In the genomic region with DNA sequence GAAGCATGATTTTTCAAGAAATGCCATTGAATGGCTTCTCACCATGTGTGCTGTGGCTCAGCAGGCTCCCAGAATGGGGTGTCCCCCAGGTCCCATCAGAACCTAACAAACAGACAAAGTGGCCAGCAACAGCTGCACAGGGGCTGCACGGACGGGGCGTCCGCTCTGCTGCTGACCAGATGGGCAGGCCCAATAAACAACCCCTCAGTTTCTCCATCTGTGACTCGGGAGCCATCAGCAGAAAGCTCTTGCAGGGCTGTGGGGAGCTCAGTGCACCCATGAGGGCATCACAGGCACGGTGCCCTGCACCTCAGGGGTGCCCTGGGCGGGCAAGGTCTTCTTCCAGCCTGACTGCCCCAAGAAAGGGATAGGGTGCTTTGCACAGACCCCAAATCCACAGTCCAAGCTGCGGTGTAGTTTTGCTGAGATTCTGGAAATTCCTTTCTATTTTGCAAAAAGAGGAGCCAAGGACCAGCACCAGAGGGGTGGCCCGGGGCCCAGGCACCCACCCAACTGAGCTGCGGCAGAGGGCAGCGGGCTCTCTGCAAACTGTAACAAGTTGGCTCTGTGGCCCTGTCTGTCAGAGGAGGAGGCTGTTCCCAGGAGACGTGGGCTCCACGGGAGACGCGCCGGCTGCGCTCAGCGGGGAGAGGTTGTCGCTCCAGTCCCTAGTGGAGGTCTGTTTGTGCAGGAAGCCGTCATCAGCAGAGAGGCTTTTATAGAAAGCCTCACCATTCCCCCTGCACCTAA, we compare ENCODE assay signal across 23 cellular contexts.
DNase-seq lines count a peak whose midpoint lies in the region; ATAC-seq and TF ChIP-seq lines count a peak whose summit lies in the region.
"Had no signal": no experiment of that assay in that cellular context is flagged by ENCODE, and none has a peak within 500 bp of the region (broad histone marks: within the 10 kb centered on the region; RNA-seq: fewer than 3 reads in every experiment).

No MANE protein-coding gene starts in this region.

- intact Hi-C loops in A673 (cut with micrococcal nuclease; ENCODE audit: unreplicated experiment), result loop anchor here (2.0 kb wide), 2 partner anchors 184 to 246 kb away; no protein-coding TSS in a partner anchor

- H3K4me1 ChIP-seq in A673 (ENCODE audit: insufficient read depth, low read length, poor library complexity, severe bottlenecking), result peaks cover 78% of the 10 kb centered on the region
- H3K4me1 ChIP-seq in BLaER1 treated with 17β-estradiol and CSF1 and Interleukin-3, amounts not matched to agents 10 nM and 100 nM, result peaks cover 0 to 57% (median 47%) of the 10 kb centered on the region in 10 experiments; a peak in 15 of 20 replicates
- H3K4me1 ChIP-seq: adrenal gland, gastrocnemius medialis, left ventricle myocardium inferior, SJSA1 had no signal

- H3K4me1 Mint-ChIP-seq in WTC11, result peaks cover 46% of the 10 kb centered on the region
- peaks cover 28% of the 10 kb centered on the region for H3K4me1 Mint-ChIP-seq in neural crest cell
- peaks cover 0 to 2% of the 10 kb centered on the region in 2 donors for H3K4me1 Mint-ChIP-seq in effector memory CD8-positive, alpha-beta T cell (ENCODE audit: low read depth in 2 of 2)

- H3K4me3 Mint-ChIP-seq in WTC11, result no peak overlapping the region
- no peak overlapping the region for H3K4me3 Mint-ChIP-seq in neural crest cell
- no peak overlapping the region for H3K4me3 Mint-ChIP-seq in effector memory CD8-positive, alpha-beta T cell
- H3K4me3 Mint-ChIP-seq: activated T-helper 1 cell treated with anti-CD3 and anti-CD28 coated beads, Interleukin-12 subunit alpha, Interleukin-12 subunit beta, Interleukin-2, Interleukin-4 antibody, amounts not matched to agents 30 ng/mL and 10 ng/mL and 1 ng/mL, durations not matched to agents 14 hours and 24 hours and 36 hours; stimulated activated effector memory CD8-positive, alpha-beta T cell treated with anti-CD3 and anti-CD28 coated beads, Interleukin-12 subunit alpha, Interleukin-12 subunit beta, amount 100 ng/mL, for 72 hours had no signal

- H4K20me1 ChIP-seq in BLaER1 treated with 17β-estradiol and CSF1 and Interleukin-3, amounts not matched to agents 10 nM and 100 nM, result peaks cover 0 to 59% (median 15%) of the 10 kb centered on the region in 11 experiments; a peak in 13 of 22 replicates

- H3K9me3 ChIP-seq in A673 (ENCODE audit: low read depth, low read length, poor library complexity, severe bottlenecking), result no peaks in the 10 kb centered on the region
- no peaks in the 10 kb centered on the region for H3K9me3 ChIP-seq in BLaER1 treated with 17β-estradiol and CSF1 and Interleukin-3, amounts not matched to agents 10 nM and 100 nM (replicated peaks in 1 of 11)
- H3K9me3 ChIP-seq: adrenal gland, gastrocnemius medialis, left ventricle myocardium inferior, mucosa of descending colon, SJSA1, thoracic aorta had no signal

- H3K4me3 ChIP-seq in A673 (ENCODE audit: low read depth, low read length, poor library complexity, severe bottlenecking), result peak overlapping the region; percentile 12
- no peak overlapping the region for H3K4me3 ChIP-seq in BLaER1 treated with 17β-estradiol and CSF1 and Interleukin-3, amounts not matched to agents 10 nM and 100 nM
- H3K4me3 ChIP-seq: adrenal gland, gastrocnemius medialis, left ventricle myocardium inferior, mucosa of descending colon, SJSA1, thoracic aorta had no signal

- peak overlapping the region in 8 of 11 experiments; percentile 30 to 75 (median 59); a peak in 15 of 22 replicates for H3K4me2 ChIP-seq in BLaER1 treated with 17β-estradiol and CSF1 and Interleukin-3, amounts not matched to agents 10 nM and 100 nM

- no TSS peak for BruUV-seq in A673 (replicated peaks; lab: Mats Ljungman, UMichigan)

- no peak for TF ChIP-seq CTCF in A673 (conservative IDR thresholded peaks at IDR 0.05; ENCODE audit: low read depth, low read length)
- TF ChIP-seq CTCF in WTC11 (IDR thresholded peaks at IDR 0.05), result no peak
- no peak for TF ChIP-seq CTCF in neural crest cell (conservative IDR thresholded peaks at IDR 0.05)

- ATAC-seq in WTC11 (no peak), HG03378 (IDR thresholded peaks at IDR 0.05; ENCODE audit: unreplicated experiment) (no peak), HG02885 (IDR thresholded peaks at IDR 0.05; ENCODE audit: poor library complexity, unreplicated experiment) (no peak)
- ATAC-seq in effector memory CD8-positive, alpha-beta T cell (replicated peaks), result no peak
- ATAC-seq: gastrocnemius medialis; mucosa of descending colon; right cardiac atrium; stimulated activated effector memory CD8-positive, alpha-beta T cell treated with anti-CD3 and anti-CD28 coated beads, Interleukin-12 subunit alpha, Interleukin-12 subunit beta, amount 100 ng/mL, for 72 hours had no signal

- peak; percentile 80 for DNase-seq in A673 (ENCODE audit: low spot score)
- peak; percentile 10 for DNase-seq in WTC11 (ENCODE audit: low spot score)
- DNase-seq in neural crest cell (ENCODE audit: low read depth, low spot score), result no peak
- DNase-seq in effector memory CD8-positive, alpha-beta T cell, result no peak
- DNase-seq: adrenal gland; central memory CD4-positive, alpha-beta T cell; COR-L47; EL; gastrocnemius medialis; left ventricle myocardium inferior; mucosa of descending colon; NCI-H1436 treated with DMSO at 0.1 percent for 48 hours; NCI-H774; OCI-M1; T-helper 2 cell had no signal

- no peaks in the 10 kb centered on the region for H3K27me3 ChIP-seq in A673 (replicated peaks; ENCODE audit: insufficient read depth, low read depth, low read length, poor library complexity)
- H3K27me3 ChIP-seq in BLaER1 treated with 17β-estradiol and CSF1 and Interleukin-3, amounts not matched to agents 10 nM and 100 nM, result peaks cover 0 to 33% (median 6%) of the 10 kb centered on the region in 11 experiments; a peak in 12 of 22 replicates
- H3K27me3 ChIP-seq: SJSA1 had no signal

- CTCF ChIA-PET in A673 (lab: Charles Lee) (no interaction called here), WTC11 (lab: Charles Lee) (interaction anchor here (2.0 to 2.2 kb wide), 2 partner anchors 60 to 72 kb away, joined by 5 to 11 read pairs; no protein-coding TSS in a partner anchor)

- H3K27me3 Mint-ChIP-seq in WTC11 (ENCODE audit: low read depth) (no peaks in the 10 kb centered on the region), neural crest cell (ENCODE audit: low read depth) (no peaks in the 10 kb centered on the region)
- peaks cover 6 to 62% of the 10 kb centered on the region in 2 donors for H3K27me3 Mint-ChIP-seq in effector memory CD8-positive, alpha-beta T cell

- H3K9ac ChIP-seq in BLaER1 treated with 17β-estradiol and CSF1 and Interleukin-3, amounts not matched to agents 10 nM and 100 nM, result peak overlapping the region in 1 of 11 experiments; percentile 19; a peak in 1 of 22 replicates

- POLR2A ChIA-PET in A673 (lab: Charles Lee; ENCODE audit: low non-redundant PET), result no interaction called here
- POLR2A ChIA-PET in WTC11 (lab: Charles Lee), result no interaction called here

- H3K36me3 Mint-ChIP-seq in WTC11 (no peaks in the 10 kb centered on the region), neural crest cell (ENCODE audit: low read depth) (no peaks in the 10 kb centered on the region)
- H3K36me3 Mint-ChIP-seq in effector memory CD8-positive, alpha-beta T cell (ENCODE audit: insufficient read depth), result no peaks in the 10 kb centered on the region
- H3K36me3 Mint-ChIP-seq: stimulated activated effector memory CD8-positive, alpha-beta T cell treated with anti-CD3 and anti-CD28 coated beads, Interleukin-12 subunit alpha, Interleukin-12 subunit beta, amount 100 ng/mL, for 72 hours had no signal

- H3K27ac Mint-ChIP-seq in WTC11 (peak overlapping the region; percentile 98), neural crest cell (ENCODE audit: unreplicated experiment) (peak overlapping the region; percentile 19)
- no peak overlapping the region for H3K27ac Mint-ChIP-seq in effector memory CD8-positive, alpha-beta T cell
- H3K27ac Mint-ChIP-seq: activated T-helper 1 cell treated with anti-CD3 and anti-CD28 coated beads, Interleukin-12 subunit alpha, Interleukin-12 subunit beta, Interleukin-2, Interleukin-4 antibody, amounts not matched to agents 30 ng/mL and 10 ng/mL and 1 ng/mL, durations not matched to agents 14 hours and 24 hours and 36 hours; stimulated activated effector memory CD8-positive, alpha-beta T cell treated with anti-CD3 and anti-CD28 coated beads, Interleukin-12 subunit alpha, Interleukin-12 subunit beta, amount 100 ng/mL, for 72 hours had no signal

- no peaks in the 10 kb centered on the region for H3K36me3 ChIP-seq in A673 (ENCODE audit: insufficient read depth, low read length, poor library complexity, severe bottlenecking)
- H3K36me3 ChIP-seq in BLaER1 treated with 17β-estradiol and CSF1 and Interleukin-3, amounts not matched to agents 10 nM and 100 nM, result no peaks in the 10 kb centered on the region
- H3K36me3 ChIP-seq: adrenal gland, gastrocnemius medialis, left ventricle myocardium inferior, SJSA1, thoracic aorta had no signal

- H3K27ac ChIP-seq in A673 (ENCODE audit: low read depth, low read length, poor library complexity, severe bottlenecking), result peak overlapping the region; percentile 93
- no peak overlapping the region for H3K27ac ChIP-seq in BLaER1 treated with 17β-estradiol and CSF1 and Interleukin-3, amounts not matched to agents 10 nM and 100 nM
- H3K27ac ChIP-seq: gastrocnemius medialis, left ventricle myocardium inferior, SJSA1, thoracic aorta had no signal

- H3K9me3 Mint-ChIP-seq in WTC11, result no peaks in the 10 kb centered on the region
- no peaks in the 10 kb centered on the region for H3K9me3 Mint-ChIP-seq in neural crest cell
- no peaks in the 10 kb centered on the region for H3K9me3 Mint-ChIP-seq in effector memory CD8-positive, alpha-beta T cell
- H3K9me3 Mint-ChIP-seq: activated T-helper 1 cell treated with anti-CD3 and anti-CD28 coated beads, Interleukin-12 subunit alpha, Interleukin-12 subunit beta, Interleukin-2, Interleukin-4 antibody, amounts not matched to agents 30 ng/mL and 10 ng/mL and 1 ng/mL, durations not matched to agents 14 hours and 24 hours and 36 hours; stimulated activated effector memory CD8-positive, alpha-beta T cell treated with anti-CD3 and anti-CD28 coated beads, Interleukin-12 subunit alpha, Interleukin-12 subunit beta, amount 100 ng/mL, for 72 hours had no signal

TF ChIP-seq in WTC11, 78 proteins besides CTCF, POLR2A, EP300 and RAD21 (continues in another document):
- TF ChIP-seq, protein P1, sequence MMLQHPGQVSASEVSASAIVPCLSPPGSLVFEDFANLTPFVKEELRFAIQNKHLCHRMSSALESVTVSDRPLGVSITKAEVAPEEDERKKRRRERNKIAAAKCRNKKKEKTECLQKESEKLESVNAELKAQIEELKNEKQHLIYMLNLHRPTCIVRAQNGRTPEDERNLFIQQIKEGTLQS (CRISPR knock-in tag; conservative IDR thresholded peaks at IDR 0.05), result no peak

Comparison
In these comparisons a context has a peak if more than half of its experiments do, and no peak if none do; other contexts are left out.
1. DNase-seq: peak in A673 (single experiment) and WTC11 (single experiment); none in neural crest cell (single experiment) and effector memory CD8-positive, alpha-beta T cell (0 of 3).
2. H3K27ac Mint-ChIP-seq: peak in WTC11 (single experiment) and neural crest cell (single experiment); none in effector memory CD8-positive, alpha-beta T cell (0 of 2).